Comparison of ENCODE assay signal across 27 cellular contexts in genomic region chr3:13313813-13314212, GRCh38.
"Had no signal": no experiment of that assay in that cellular context is flagged by ENCODE, and none has a peak within 500 bp of the region (broad histone marks: within the 10 kb centered on the region; RNA-seq: fewer than 3 reads in every experiment).

No MANE protein-coding gene starts in this region.

- H3K27me3 ChIP-seq: colonic mucosa, esophagus muscularis mucosa, foreskin keratinocyte, gastroesophageal sphincter, heart right ventricle, left lung, sigmoid colon, suprapubic skin, thyroid gland, vagina had no signal

- H3K4me1 Mint-ChIP-seq: mesothelial cell of epicardium had no signal

- DNase-seq: colonic mucosa; effector CD8-positive, alpha-beta T cell; foreskin keratinocyte; glutamatergic neuron; heart right ventricle; hippocampal formation; left cardiac atrium; left lung; mesenchymal stem cell; naive B cell; sigmoid colon; stimulated activated CD4-positive, alpha-beta T cell treated with anti-CD3 and anti-CD28 coated beads, Interleukin-4, amount 100 ng/mL, for 4 hours; stimulated activated naive CD4-positive, alpha-beta T cell; stimulated activated naive CD8-positive, alpha-beta T cell treated with anti-CD3 and anti-CD28 coated beads, Interleukin-15, amount 100 ng/mL, for 72 hours; thyroid gland; trophoblast cell had no signal

- H3K36me3 ChIP-seq: colonic mucosa, suprapubic skin, vagina had no signal

- H3K9me3 ChIP-seq: colonic mucosa, esophagus muscularis mucosa, gastroesophageal sphincter, heart right ventricle, left lung, mucosa of descending colon, sigmoid colon, suprapubic skin, thyroid gland, vagina had no signal

- H2AFZ ChIP-seq: parathyroid adenoma had no signal

- H3K36me3 Mint-ChIP-seq: mesothelial cell of epicardium had no signal

- H3K27ac ChIP-seq: colonic mucosa, esophagus muscularis mucosa, foreskin keratinocyte, gastroesophageal sphincter, heart right ventricle, left lung, parathyroid adenoma, sigmoid colon, suprapubic skin, thyroid gland, vagina had no signal

- H3K4me1 ChIP-seq: colonic mucosa, esophagus muscularis mucosa, foreskin keratinocyte, gastroesophageal sphincter, heart right ventricle, left lung, parathyroid adenoma, sigmoid colon, suprapubic skin, thyroid gland, vagina had no signal

- H3K4me3 Mint-ChIP-seq: dendritic cell treated with granulocyte-macrophage colony-stimulating factor and Interleukin-4, amounts not matched to agents 40 ng/mL and 50 ng/mL, for 4 days; mesothelial cell of epicardium; naive B cell; natural killer cell treated with Interleukin-12 subunit alpha and Interleukin-12 subunit beta and Interleukin-15 and Interleukin-18, amount 100 ng/mL, for 72 hours; neural crest cell; stimulated activated naive CD8-positive, alpha-beta T cell treated with anti-CD3 and anti-CD28 coated beads, Interleukin-15, amount 100 ng/mL, for 72 hours had no signal

- H3K9me3 Mint-ChIP-seq: dendritic cell treated with granulocyte-macrophage colony-stimulating factor and Interleukin-4, amounts not matched to agents 40 ng/mL and 50 ng/mL, for 4 days; mesothelial cell of epicardium; naive B cell; natural killer cell treated with Interleukin-12 subunit alpha and Interleukin-12 subunit beta and Interleukin-15 and Interleukin-18, amount 100 ng/mL, for 72 hours; neural crest cell; stimulated activated naive CD8-positive, alpha-beta T cell treated with anti-CD3 and anti-CD28 coated beads, Interleukin-15, amount 100 ng/mL, for 72 hours had no signal

- H3K9ac ChIP-seq: parathyroid adenoma had no signal

- H3K4me3 ChIP-seq: colonic mucosa, esophagus muscularis mucosa, gastroesophageal sphincter, heart right ventricle, left lung, mucosa of descending colon, sigmoid colon, suprapubic skin, thyroid gland, vagina had no signal

- H3K27ac Mint-ChIP-seq: dendritic cell treated with granulocyte-macrophage colony-stimulating factor and Interleukin-4, amounts not matched to agents 40 ng/mL and 50 ng/mL, for 4 days; mesothelial cell of epicardium; natural killer cell treated with Interleukin-12 subunit alpha and Interleukin-12 subunit beta and Interleukin-15 and Interleukin-18, amount 100 ng/mL, for 72 hours; progenitor cell of endocrine pancreas had no signal

- H3K27me3 Mint-ChIP-seq: dendritic cell treated with granulocyte-macrophage colony-stimulating factor and Interleukin-4, amounts not matched to agents 40 ng/mL and 50 ng/mL, for 4 days; naive B cell; natural killer cell treated with Interleukin-12 subunit alpha and Interleukin-12 subunit beta and Interleukin-15 and Interleukin-18, amount 100 ng/mL, for 72 hours; progenitor cell of endocrine pancreas; stimulated activated naive CD8-positive, alpha-beta T cell treated with anti-CD3 and anti-CD28 coated beads, Interleukin-15, amount 100 ng/mL, for 72 hours had no signal

- ATAC-seq: foreskin keratinocyte, gastroesophageal sphincter, heart right ventricle, left cardiac atrium, left lung had no signal
